Comparison of ENCODE assay signal across 17 cellular contexts in the genomic region with DNA sequence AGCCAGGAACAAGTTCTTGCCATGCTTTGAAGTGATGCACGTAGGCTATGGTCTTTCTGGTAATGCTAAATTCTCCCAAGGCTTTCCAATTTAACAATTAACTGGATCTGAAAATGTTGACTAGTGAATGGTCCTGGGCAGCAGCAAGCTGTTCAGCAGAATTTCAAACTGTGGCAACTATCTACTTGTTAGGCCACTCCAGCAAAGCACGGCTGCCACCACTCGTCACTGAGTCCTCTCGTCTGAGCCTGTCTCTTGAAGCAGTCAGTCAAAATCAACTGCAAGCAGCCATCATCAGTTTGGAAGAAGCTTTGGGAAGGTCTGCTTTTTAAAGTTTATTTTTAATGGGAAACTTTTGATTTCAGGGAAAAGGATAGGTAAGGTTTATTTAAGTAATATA. TPM values are rescaled to one million over a fixed set of nuclear protein-coding genes. Genes with fewer than 3 reads are reported as not detected.
"Had no signal": no experiment of that assay in that cellular context is flagged by ENCODE, and none has a peak within 500 bp of the region (broad histone marks: within the 10 kb centered on the region; RNA-seq: fewer than 3 reads in every experiment).

No MANE protein-coding gene starts in this region.

- ATAC-seq: esophagus mucosa; lower lobe of right lung; naive thymus-derived CD8-positive, alpha-beta T cell; psoas muscle; right lobe of liver had no signal

- H3K9me3 Mint-ChIP-seq: naive thymus-derived CD8-positive, alpha-beta T cell had no signal

- H3K36me3 ChIP-seq: right lobe of liver had no signal

- H3K27ac ChIP-seq: brain microvascular endothelial cell, lower lobe of right lung, psoas muscle, right lobe of liver, upper lobe of left lung had no signal

- H3K27me3 Mint-ChIP-seq: activated naive CD8-positive, alpha-beta T cell; naive thymus-derived CD8-positive, alpha-beta T cell had no signal

- H3K27me3 ChIP-seq: brain microvascular endothelial cell, right lobe of liver, upper lobe of left lung had no signal

- H3K9me3 ChIP-seq: lower lobe of right lung, psoas muscle, right lobe of liver, upper lobe of left lung had no signal

- DNase-seq: activated CD4-positive, alpha-beta T cell treated with anti-CD3 and anti-CD28 coated beads, Interleukin-2, amount 50 U/mL, for 1 hour; activated effector memory CD4-positive, alpha-beta T cell treated with Interleukin-2 at 50 U/mL for 16 hours; brain microvascular endothelial cell; lower lobe of right lung; naive thymus-derived CD8-positive, alpha-beta T cell; psoas muscle; right lobe of liver; stimulated activated naive CD4-positive, alpha-beta T cell; upper lobe of left lung had no signal

- H3K4me3 ChIP-seq: lower lobe of right lung, psoas muscle, right lobe of liver, upper lobe of left lung had no signal

- H3K27ac Mint-ChIP-seq: activated naive CD8-positive, alpha-beta T cell had no signal

- H3K4me1 ChIP-seq: psoas muscle had no signal

- H3K4me3 Mint-ChIP-seq: activated naive CD8-positive, alpha-beta T cell; naive thymus-derived CD8-positive, alpha-beta T cell had no signal

RNA-seq across cellular contexts. Expression of a gene that starts 16.8 kb away (rescaled TPM):
- total RNA-seq: activated CD8-positive, alpha-beta memory T cell treated with anti-CD3 and anti-CD28 coated beads for 36 hours; dermis microvascular lymphatic vessel endothelial cell; esophagus mucosa; glomerular endothelial cell; lower lobe of right lung; mononuclear cell; naive thymus-derived CD8-positive, alpha-beta T cell; omental fat pad; psoas muscle; T-helper 2 cell treated with Interferon-gamma antibody and Interleukin-4, amounts not matched to agents 100 ng/mL and 5 ng/mL, for 36 hours had no signal
